In genomic region chr6:151095538-151096254, GRCh38 we compare ENCODE assay signal across 1 cellular context.
A peak's percentile ranks its signal among the peaks of the same experiment; 100 is the strongest.
TF ChIP-seq lines count a peak whose summit lies in the region.

No MANE protein-coding gene starts in this region.

TF ChIP-seq in HepG2, 621 proteins besides CTCF, POLR2A, EP300 and RAD21 (continued from another document):
- TF ChIP-seq HIC2 (CRISPR knock-in tag; IDR thresholded peaks at IDR 0.05; ENCODE audit: low read depth) (peak; percentile 20), KDM1A (CRISPR knock-in tag; IDR thresholded peaks at IDR 0.05) (no peak), THAP7 (CRISPR knock-in tag; IDR thresholded peaks at IDR 0.05) (0 out of 2 replicates have a peak, but pooled peaks have one; percentile 40), TFAP4 (IDR thresholded peaks at IDR 0.05; ENCODE audit: borderline replicate concordance, low read depth) (no peak), ZNF570 (CRISPR knock-in tag; IDR thresholded peaks at IDR 0.05; ENCODE audit: borderline replicate concordance) (no peak), SNAI1 (CRISPR knock-in tag; IDR thresholded peaks at IDR 0.05; ENCODE audit: borderline replicate concordance) (no peak), ZSCAN30 (CRISPR knock-in tag; IDR thresholded peaks at IDR 0.05) (0 out of 2 replicates have a peak, but pooled peaks have one; percentile 27), ZNF761 (CRISPR knock-in tag; conservative IDR thresholded peaks at IDR 0.05) (no peak), GRHL1 (CRISPR knock-in tag; conservative IDR thresholded peaks at IDR 0.05) (no peak), ZFP36L1 (CRISPR knock-in tag; IDR thresholded peaks at IDR 0.05) (0 out of 2 replicates have a peak, but pooled peaks have one; percentile 59), ISX (CRISPR knock-in tag; conservative IDR thresholded peaks at IDR 0.05) (no peak), ZNF788 (CRISPR knock-in tag; IDR thresholded peaks at IDR 0.05; ENCODE audit: borderline replicate concordance) (0 out of 2 replicates have a peak, but pooled peaks have one; percentile 31), HOMEZ (CRISPR knock-in tag; IDR thresholded peaks at IDR 0.05; ENCODE audit: low read depth) (no peak), SIX1 (CRISPR knock-in tag; IDR thresholded peaks at IDR 0.05; ENCODE audit: borderline replicate concordance) (peak; percentile 97), ZNF160 (CRISPR knock-in tag; IDR thresholded peaks at IDR 0.05) (no peak), ZNF891 (CRISPR knock-in tag; IDR thresholded peaks at IDR 0.05) (no peak), HNF4G (IDR thresholded peaks at IDR 0.05; ENCODE audit: borderline replicate concordance, low read depth, low read length) (peak; percentile 21), HNF4G (CRISPR knock-in tag; IDR thresholded peaks at IDR 0.05; ENCODE audit: borderline replicate concordance, low read depth) (no peak), ZNF747 (CRISPR knock-in tag; IDR thresholded peaks at IDR 0.05; ENCODE audit: borderline replicate concordance) (0 out of 2 replicates have a peak, but pooled peaks have one; percentile 17), ZNF496 (CRISPR knock-in tag; IDR thresholded peaks at IDR 0.05; ENCODE audit: insufficient replicate concordance) (no peak), RBM22 (optimal IDR thresholded peaks at IDR 0.05; ENCODE audit: low read length) (peak; percentile 70), ZNF567 (CRISPR knock-in tag; IDR thresholded peaks at IDR 0.05; ENCODE audit: borderline replicate concordance) (no peak), HNF4A (CRISPR knock-in tag; IDR thresholded peaks at IDR 0.05) (peak; percentile 75), XRCC5 (optimal IDR thresholded peaks at IDR 0.05; ENCODE audit: low read length) (peak; percentile 14), HNRNPL (IDR thresholded peaks at IDR 0.05; ENCODE audit: low read depth, low read length) (peak; percentile 81), MXD4 (CRISPR knock-in tag; IDR thresholded peaks at IDR 0.05) (peak; percentile 6; the same call in 1 of the 2 replicates), GZF1 (CRISPR knock-in tag; IDR thresholded peaks at IDR 0.05) (no peak), ZSCAN31 (CRISPR knock-in tag; IDR thresholded peaks at IDR 0.05; ENCODE audit: low read depth) (no peak), ELF4 (CRISPR knock-in tag; IDR thresholded peaks at IDR 0.05; ENCODE audit: borderline replicate concordance) (no peak), ZNF614 (CRISPR knock-in tag; IDR thresholded peaks at IDR 0.05; ENCODE audit: borderline replicate concordance) (0 out of 2 replicates have a peak, but pooled peaks have one; percentile 73), ARNTL (CRISPR knock-in tag; IDR thresholded peaks at IDR 0.05) (peak; percentile 31; the same call in 1 of the 2 replicates), CHD4 (IDR thresholded peaks at IDR 0.05; ENCODE audit: borderline replicate concordance, low read length) (peak; percentile 77; the same call in 1 of the 2 replicates), TCF7L2 (IDR thresholded peaks at IDR 0.05; ENCODE audit: low read depth, low read length) (no peak), IRF1 (CRISPR knock-in tag; IDR thresholded peaks at IDR 0.05; ENCODE audit: low read depth) (no peak), ZNF337 (CRISPR knock-in tag; IDR thresholded peaks at IDR 0.05; ENCODE audit: borderline replicate concordance, low read depth) (no peak), HOXA5 (CRISPR knock-in tag; IDR thresholded peaks at IDR 0.05) (no peak), SALL1 (CRISPR knock-in tag; IDR thresholded peaks at IDR 0.05) (peak; percentile 11; the same call in 1 of the 2 replicates), ZNF879 (CRISPR knock-in tag; IDR thresholded peaks at IDR 0.05) (no peak), MTF2 (CRISPR knock-in tag; IDR thresholded peaks at IDR 0.05; ENCODE audit: borderline replicate concordance) (no peak), ZNF136 (CRISPR knock-in tag; IDR thresholded peaks at IDR 0.05; ENCODE audit: low read depth) (no peak), LBX2 (CRISPR knock-in tag; IDR thresholded peaks at IDR 0.05; ENCODE audit: borderline replicate concordance) (no peak), ZNF121 (CRISPR knock-in tag; IDR thresholded peaks at IDR 0.05) (no peak), NRL (CRISPR knock-in tag; IDR thresholded peaks at IDR 0.05; ENCODE audit: borderline replicate concordance) (0 out of 2 replicates have a peak, but pooled peaks have one; percentile 29), PRDM4 (CRISPR knock-in tag; IDR thresholded peaks at IDR 0.05; ENCODE audit: borderline replicate concordance) (no peak), MNT (IDR thresholded peaks at IDR 0.05) (0 out of 2 replicates have a peak, but pooled peaks have one; percentile 6), ZNF124 (CRISPR knock-in tag; IDR thresholded peaks at IDR 0.05) (0 out of 2 replicates have a peak, but pooled peaks have one; percentile 11), CBX5 (CRISPR knock-in tag; IDR thresholded peaks at IDR 0.05; ENCODE audit: borderline replicate concordance) (no peak), TFE3 (CRISPR knock-in tag; IDR thresholded peaks at IDR 0.05) (peak; percentile 69; the same call in 1 of the 2 replicates), DR1 (CRISPR knock-in tag; IDR thresholded peaks at IDR 0.05) (no peak), PHF8 (CRISPR knock-in tag; IDR thresholded peaks at IDR 0.05) (no peak), REL (CRISPR knock-in tag; conservative IDR thresholded peaks at IDR 0.05) (0 out of 2 replicates have a peak, but pooled peaks have one; percentile 39), EED (CRISPR knock-in tag; IDR thresholded peaks at IDR 0.05) (no peak), ZNF674 (CRISPR knock-in tag; IDR thresholded peaks at IDR 0.05; ENCODE audit: low read depth) (no peak), PCBP1 (IDR thresholded peaks at IDR 0.05; ENCODE audit: borderline replicate concordance, low read depth, low read length) (no peak)
TF ChIP-seq in HepG2: peak in this region for 24.
